Comparison of ENCODE assay signal across 1 cellular context in genomic region chr7:101085000-101085948, GRCh38.
A peak's percentile ranks its signal among the peaks of the same experiment; 100 is the strongest.
TF ChIP-seq lines count a peak whose summit lies in the region.

Gene TRIM56, plus strand, starts transcription at chr7:101085481. Its CDS starts 1,832 bp downstream, at chr7:101087313.

TF ChIP-seq in HEK293, 187 proteins besides CTCF, POLR2A, EP300 and RAD21 (continued from another document):
- TF ChIP-seq ZNF837 (tag by site-specific recombination; IDR thresholded peaks at IDR 0.05) (no peak), ZNF76 (tag by site-specific recombination; IDR thresholded peaks at IDR 0.05; ENCODE audit: borderline replicate concordance, low read depth) (peak; percentile 77), ZXDB (tag by site-specific recombination; IDR thresholded peaks at IDR 0.05) (peak; percentile 79), ZNF768 (tag by site-specific recombination; IDR thresholded peaks at IDR 0.05) (no peak), GLIS2 (tag by site-specific recombination; IDR thresholded peaks at IDR 0.05) (peak; percentile 84), ZNF660 (tag by site-specific recombination; IDR thresholded peaks at IDR 0.05) (no peak), ZNF433 (tag by site-specific recombination; IDR thresholded peaks at IDR 0.05; ENCODE audit: low read depth) (no peak), ZFP69B (tag by site-specific recombination; IDR thresholded peaks at IDR 0.05) (no peak), ZNF214 (tag by site-specific recombination; IDR thresholded peaks at IDR 0.05; ENCODE audit: borderline replicate concordance) (no peak), SP3 (tag by site-specific recombination; IDR thresholded peaks at IDR 0.05) (peak; percentile 83), ZSCAN16 (tag by site-specific recombination; IDR thresholded peaks at IDR 0.05) (0 out of 2 replicates have a peak, but pooled peaks have one; percentile 19), TCF7L2 (IDR thresholded peaks at IDR 0.05; ENCODE audit: borderline replicate concordance, low read depth, low read length) (no peak), ZNF629 (tag by site-specific recombination; IDR thresholded peaks at IDR 0.05) (peak; percentile 44; the same call in 1 of the 2 replicates), ZBTB11 (tag by site-specific recombination; conservative IDR thresholded peaks at IDR 0.05; ENCODE audit: low read depth) (peak; percentile 90), REPIN1 (tag by site-specific recombination; IDR thresholded peaks at IDR 0.05; ENCODE audit: low read depth) (peak; percentile 41; the same call in 1 of the 2 replicates), ZNF843 (tag by site-specific recombination; IDR thresholded peaks at IDR 0.05) (no peak; the same call in 1 of the 2 replicates), ZBTB48 (tag by site-specific recombination; IDR thresholded peaks at IDR 0.05) (peak; percentile 83), ZNF561 (tag by site-specific recombination; IDR thresholded peaks at IDR 0.05; ENCODE audit: borderline replicate concordance) (no peak), ZNF146 (tag by site-specific recombination; IDR thresholded peaks at IDR 0.05) (0 out of 2 replicates have a peak, but pooled peaks have one; percentile 28), OSR2 (tag by site-specific recombination; IDR thresholded peaks at IDR 0.05) (no peak), KLF1 (tag by site-specific recombination; IDR thresholded peaks at IDR 0.05) (peak; percentile 20), ZNF324 (tag by site-specific recombination; IDR thresholded peaks at IDR 0.05) (peak; percentile 66; the same call in 1 of the 2 replicates), ZNF791 (tag by site-specific recombination; IDR thresholded peaks at IDR 0.05) (no peak), ZNF311 (tag by site-specific recombination; IDR thresholded peaks at IDR 0.05; ENCODE audit: borderline replicate concordance) (no peak), ZNF335 (tag by site-specific recombination; conservative IDR thresholded peaks at IDR 0.05) (peak; percentile 97), ZSCAN30 (tag by site-specific recombination; IDR thresholded peaks at IDR 0.05) (0 out of 2 replicates have a peak, but pooled peaks have one; percentile 8), HIC1 (tag by site-specific recombination; IDR thresholded peaks at IDR 0.05) (no peak; the same call in 1 of the 2 replicates), ZNF239 (tag by site-specific recombination; IDR thresholded peaks at IDR 0.05) (no peak), EGR2 (tag by site-specific recombination; IDR thresholded peaks at IDR 0.05; ENCODE audit: low read depth) (peak; percentile 63), ZNF513 (tag by site-specific recombination; IDR thresholded peaks at IDR 0.05) (peak; percentile 20; the same call in 1 of the 2 replicates), BCL6B (tag by site-specific recombination; IDR thresholded peaks at IDR 0.05) (no peak), ZBTB20 (tag by site-specific recombination; IDR thresholded peaks at IDR 0.05) (peak; percentile 45), ZNF529 (tag by site-specific recombination; IDR thresholded peaks at IDR 0.05; ENCODE audit: insufficient replicate concordance) (no peak), ZNF292 (tag by site-specific recombination; IDR thresholded peaks at IDR 0.05; ENCODE audit: borderline replicate concordance, low read depth) (no peak), PRDM1 (tag by site-specific recombination; IDR thresholded peaks at IDR 0.05) (peak; percentile 80), RBAK (tag by site-specific recombination; IDR thresholded peaks at IDR 0.05) (no peak), ZNF37A (tag by site-specific recombination; IDR thresholded peaks at IDR 0.05) (no peak), ZNF184 (tag by site-specific recombination; IDR thresholded peaks at IDR 0.05) (0 out of 2 replicates have a peak, but pooled peaks have one; percentile 27), ZNF776 (tag by site-specific recombination; IDR thresholded peaks at IDR 0.05; ENCODE audit: borderline replicate concordance) (no peak), GLIS1 (tag by site-specific recombination; IDR thresholded peaks at IDR 0.05) (peak; percentile 86), ZNF521 (tag by site-specific recombination; IDR thresholded peaks at IDR 0.05) (no peak), ZNF585B (tag by site-specific recombination; IDR thresholded peaks at IDR 0.05) (no peak), PATZ1 (tag by site-specific recombination; IDR thresholded peaks at IDR 0.05) (peak; percentile 78; the same call in 1 of the 2 replicates), ZBTB8A (tag by site-specific recombination; IDR thresholded peaks at IDR 0.05) (peak; percentile 51), ZNF830 (tag by site-specific recombination; IDR thresholded peaks at IDR 0.05; ENCODE audit: low read depth) (no peak), KLF8 (tag by site-specific recombination; IDR thresholded peaks at IDR 0.05) (peak; percentile 85), ZNF24 (tag by site-specific recombination; IDR thresholded peaks at IDR 0.05) (peak; percentile 57)
- TF ChIP-seq, protein P1, sequence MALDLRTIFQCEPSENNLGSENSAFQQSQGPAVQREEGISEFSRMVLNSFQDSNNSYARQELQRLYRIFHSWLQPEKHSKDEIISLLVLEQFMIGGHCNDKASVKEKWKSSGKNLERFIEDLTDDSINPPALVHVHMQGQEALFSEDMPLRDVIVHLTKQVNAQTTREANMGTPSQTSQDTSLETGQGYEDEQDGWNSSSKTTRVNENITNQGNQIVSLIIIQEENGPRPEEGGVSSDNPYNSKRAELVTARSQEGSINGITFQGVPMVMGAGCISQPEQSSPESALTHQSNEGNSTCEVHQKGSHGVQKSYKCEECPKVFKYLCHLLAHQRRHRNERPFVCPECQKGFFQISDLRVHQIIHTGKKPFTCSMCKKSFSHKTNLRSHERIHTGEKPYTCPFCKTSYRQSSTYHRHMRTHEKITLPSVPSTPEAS (tag by site-specific recombination; IDR thresholded peaks at IDR 0.05): 0 out of 2 replicates have a peak, but pooled peaks have one; percentile 13
- TF ChIP-seq, protein P2, sequence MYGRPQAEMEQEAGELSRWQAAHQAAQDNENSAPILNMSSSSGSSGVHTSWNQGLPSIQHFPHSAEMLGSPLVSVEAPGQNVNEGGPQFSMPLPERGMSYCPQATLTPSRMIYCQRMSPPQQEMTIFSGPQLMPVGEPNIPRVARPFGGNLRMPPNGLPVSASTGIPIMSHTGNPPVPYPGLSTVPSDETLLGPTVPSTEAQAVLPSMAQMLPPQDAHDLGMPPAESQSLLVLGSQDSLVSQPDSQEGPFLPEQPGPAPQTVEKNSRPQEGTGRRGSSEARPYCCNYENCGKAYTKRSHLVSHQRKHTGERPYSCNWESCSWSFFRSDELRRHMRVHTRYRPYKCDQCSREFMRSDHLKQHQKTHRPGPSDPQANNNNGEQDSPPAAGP (tag by site-specific recombination; IDR thresholded peaks at IDR 0.05): peak; percentile 64; the same call in 1 of the 2 replicates
- TF ChIP-seq, protein P3, sequence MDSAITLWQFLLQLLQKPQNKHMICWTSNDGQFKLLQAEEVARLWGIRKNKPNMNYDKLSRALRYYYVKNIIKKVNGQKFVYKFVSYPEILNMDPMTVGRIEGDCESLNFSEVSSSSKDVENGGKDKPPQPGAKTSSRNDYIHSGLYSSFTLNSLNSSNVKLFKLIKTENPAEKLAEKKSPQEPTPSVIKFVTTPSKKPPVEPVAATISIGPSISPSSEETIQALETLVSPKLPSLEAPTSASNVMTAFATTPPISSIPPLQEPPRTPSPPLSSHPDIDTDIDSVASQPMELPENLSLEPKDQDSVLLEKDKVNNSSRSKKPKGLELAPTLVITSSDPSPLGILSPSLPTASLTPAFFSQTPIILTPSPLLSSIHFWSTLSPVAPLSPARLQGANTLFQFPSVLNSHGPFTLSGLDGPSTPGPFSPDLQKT (IDR thresholded peaks at IDR 0.05; ENCODE audit: borderline replicate concordance, low read depth, low read length): no peak
